ENCODE assay signal across 8 cellular contexts in genomic region chr2:102520009-102520408, GRCh38. TPM values are rescaled to one million over a fixed set of nuclear protein-coding genes. Genes with fewer than 3 reads are reported as not detected.
A peak's percentile ranks its signal among the peaks of the same experiment; 100 is the strongest.
DNase-seq lines count a peak whose midpoint lies in the region; ATAC-seq, FAIRE-seq and TF ChIP-seq lines count a peak whose summit lies in the region.

No MANE protein-coding gene starts in this region.

- H3K36me3 Mint-ChIP-seq in immature natural killer cell = peaks cover 0 to 8% (median 4%) of the 10 kb centered on the region in 3 donors

- peak; percentile 96 for TF ChIP-seq CTCF in Loucy (conservative IDR thresholded peaks at IDR 0.05; ENCODE audit: low read length)
- peak; percentile 47 for TF ChIP-seq CTCF in WI38 (IDR thresholded peaks at IDR 0.05; ENCODE audit: low read depth, low read length)

- H3K4me3 Mint-ChIP-seq in immature natural killer cell = no peak overlapping the region

- peak overlapping the region in 3 of 6 donors; percentile 0 to 70 (median 26) for H3K27ac Mint-ChIP-seq in immature natural killer cell

- no peaks in the 10 kb centered on the region for H3K9me2 ChIP-seq in Loucy (replicated peaks; ENCODE audit: low read depth, low read length)

- no peaks in the 10 kb centered on the region for H3K27me3 ChIP-seq in Loucy (ENCODE audit: insufficient read depth, low read length, poor library complexity, severe bottlenecking)

- no peaks in the 10 kb centered on the region for H3F3A ChIP-seq in Loucy (ENCODE audit: low read depth)

- H3K9me3 ChIP-seq in Loucy (ENCODE audit: insufficient read depth, low read depth, low read length) = no peaks in the 10 kb centered on the region

- peaks cover 3 to 12% (median 3%) of the 10 kb centered on the region in 3 donors for H3K27me3 Mint-ChIP-seq in immature natural killer cell (ENCODE audit: low read depth in 3 of 3)

- H3K4me1 ChIP-seq in Loucy (ENCODE audit: insufficient read depth, low read length, poor library complexity, severe bottlenecking) = no peaks in the 10 kb centered on the region

- ATAC-seq in GM21529 (IDR thresholded peaks at IDR 0.05; ENCODE audit: unreplicated experiment) = peak; percentile 78

- no peak overlapping the region for H3K4me2 ChIP-seq in Loucy (ENCODE audit: low read depth, low read length, poor library complexity, severe bottlenecking)

- H3K4me1 Mint-ChIP-seq in immature natural killer cell = peaks cover 53 to 54% of the 10 kb centered on the region in 2 donors

- no peaks in the 10 kb centered on the region for H3K9me3 Mint-ChIP-seq in immature natural killer cell

- H3K79me2 ChIP-seq in Loucy (ENCODE audit: insufficient read depth, low read length) = no peaks in the 10 kb centered on the region

- no peaks in the 10 kb centered on the region for H4K20me1 ChIP-seq in Loucy (ENCODE audit: insufficient read depth, low read length, poor library complexity, severe bottlenecking)

- no peak overlapping the region for H2AFZ ChIP-seq in Loucy (ENCODE audit: low read length)

- H3K36me3 ChIP-seq in Loucy (ENCODE audit: insufficient read depth, low read length) = no peaks in the 10 kb centered on the region

- DNase-seq in NCI-H1092 treated with DMSO at 0.1 percent for 48 hours (lab: John Stamatoyannopoulos, UW) (peak; percentile 3), NCI-H1092 (lab: John Stamatoyannopoulos, UW) (no peak), immature natural killer cell (peak; percentile 41 to 56 (median 46)), urothelium cell line (ENCODE audit: low spot score) (peak; percentile 54), NCI-H2029 treated with DMSO at 0.1 percent for 48 hours (lab: John Stamatoyannopoulos, UW) (no peak)

- H3K4me3 ChIP-seq in Loucy (ENCODE audit: low read length, poor library complexity, severe bottlenecking) = no peak overlapping the region
- H3K4me3 ChIP-seq in WI38 (ENCODE audit: low read depth, low read length) = no peak overlapping the region

- H3K9ac ChIP-seq in Loucy (ENCODE audit: low read depth, low read length, poor library complexity, severe bottlenecking) = no peak overlapping the region

- peak; percentile 13 for FAIRE-seq in urothelium cell line (lab: Jason Lieb, UNC)

RNA-seq across cellular contexts. Expression of gene SLC9A4, which starts 47.0 kb away (rescaled TPM):
- polyA plus RNA-seq in immature natural killer cell = not detected

Comparison
In these comparisons a context has a peak if more than half of its experiments do, and no peak if none do; other contexts are left out.
1. DNase-seq: peak in NCI-H1092 treated with DMSO at 0.1 percent for 48 hours (single experiment), immature natural killer cell (3 of 3) and urothelium cell line (single experiment); none in NCI-H1092 (single experiment) and NCI-H2029 treated with DMSO at 0.1 percent for 48 hours (single experiment).